In the genomic region with DNA sequence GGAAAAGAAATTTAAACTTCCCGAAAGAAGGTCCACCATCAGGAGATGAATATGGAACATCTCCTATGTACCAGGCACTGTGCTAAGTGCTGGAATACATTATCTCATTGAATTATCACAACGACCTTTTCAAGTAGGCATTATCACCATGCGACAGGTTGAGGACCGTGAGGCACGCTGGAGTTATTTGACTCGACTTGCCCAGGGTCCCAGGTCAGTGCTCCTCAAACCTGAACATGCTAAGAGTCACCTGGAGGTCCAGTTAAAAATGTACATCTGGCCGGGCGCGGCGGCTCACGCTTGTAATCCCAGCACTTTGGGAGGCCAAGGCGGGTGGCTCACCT, we compare ENCODE assay signal across 9 cellular contexts. TPM values are rescaled to one million over a fixed set of nuclear protein-coding genes. Genes with fewer than 3 reads are reported as not detected.
DNase-seq lines count a peak whose midpoint lies in the region; ATAC-seq and TF ChIP-seq lines count a peak whose summit lies in the region.
"Had no signal": no experiment of that assay in that cellular context is flagged by ENCODE, and none has a peak within 500 bp of the region (broad histone marks: within the 10 kb centered on the region; RNA-seq: fewer than 3 reads in every experiment).

No MANE protein-coding gene starts in this region.

- peak overlapping the region; percentile 72 for H3K4me3 Mint-ChIP-seq in activated naive CD8-positive, alpha-beta T cell treated with anti-CD3 and anti-CD28 coated beads for 36 hours

- H4K20me1 ChIP-seq in BLaER1 treated with 17β-estradiol and CSF1 and Interleukin-3, amounts not matched to agents 10 nM and 100 nM: no peaks in the 10 kb centered on the region

- H3K27me3 Mint-ChIP-seq in activated naive CD8-positive, alpha-beta T cell treated with anti-CD3 and anti-CD28 coated beads for 36 hours: no peaks in the 10 kb centered on the region

- ATAC-seq in HG03439 (IDR thresholded peaks at IDR 0.05; ENCODE audit: unreplicated experiment): no peak

- H3K27ac Mint-ChIP-seq in activated naive CD8-positive, alpha-beta T cell treated with anti-CD3 and anti-CD28 coated beads for 36 hours: peak overlapping the region; percentile 85

- peak overlapping the region; percentile 66 to 87 (median 83) for H3K4me2 ChIP-seq in BLaER1 treated with 17β-estradiol and CSF1 and Interleukin-3, amounts not matched to agents 10 nM and 100 nM

- POLR2A ChIA-PET in HEK293 (lab: Yijun Ruan, JAX): interaction anchor here (1.1 kb wide), 1 partner anchor 56 kb away, joined by 3 read pairs; a partner anchor contains a TSS

- peaks cover 11% of the 10 kb centered on the region for H3K4me1 Mint-ChIP-seq in activated naive CD8-positive, alpha-beta T cell treated with anti-CD3 and anti-CD28 coated beads for 36 hours

- H3K4me1 ChIP-seq in BLaER1 treated with 17β-estradiol and CSF1 and Interleukin-3, amounts not matched to agents 10 nM and 100 nM: peaks cover 21 to 52% (median 39%) of the 10 kb centered on the region in 10 experiments
- H3K4me1 ChIP-seq in HEK293 (ENCODE audit: control insufficient read depth, insufficient read depth, low read length) (no peaks in the 10 kb centered on the region), muscle layer of duodenum (ENCODE audit: control insufficient read depth in 1 of 2, insufficient read depth in 2 of 2, low read length in 2 of 2) (peaks cover 0 to 8% of the 10 kb centered on the region in 2 donors)

- H3K27ac ChIP-seq in BLaER1 treated with 17β-estradiol and CSF1 and Interleukin-3, amounts not matched to agents 10 nM and 100 nM: peak overlapping the region in 9 of 11 experiments; percentile 84 to 92 (median 89); a peak in 18 of 22 replicates
- no peak overlapping the region for H3K27ac ChIP-seq in HEK293 (ENCODE audit: extremely low read depth, low read depth, low read length)
- no peak overlapping the region for H3K27ac ChIP-seq in muscle layer of duodenum (ENCODE audit: low read length)

- peaks cover 0 to 83% (median 77%) of the 10 kb centered on the region in 11 experiments; a peak in 17 of 22 replicates for H3K36me3 ChIP-seq in BLaER1 treated with 17β-estradiol and CSF1 and Interleukin-3, amounts not matched to agents 10 nM and 100 nM
- H3K36me3 ChIP-seq in HEK293 (ENCODE audit: control insufficient read depth in 2 of 2, insufficient read depth in 1 of 2, low read length in 2 of 2) (no peaks in the 10 kb centered on the region), muscle layer of duodenum (ENCODE audit: control insufficient read depth in 1 of 2, insufficient read depth in 2 of 2, low read length in 2 of 2) (no peaks in the 10 kb centered on the region)

- H3K9me3 Mint-ChIP-seq in activated naive CD8-positive, alpha-beta T cell treated with anti-CD3 and anti-CD28 coated beads for 36 hours: no peaks in the 10 kb centered on the region

- H3K27me3 ChIP-seq in BLaER1 treated with 17β-estradiol and CSF1 and Interleukin-3, amounts not matched to agents 10 nM and 100 nM: no peaks in the 10 kb centered on the region
- H3K27me3 ChIP-seq in muscle layer of duodenum (ENCODE audit: low read depth, low read length): no peaks in the 10 kb centered on the region

- H3K36me3 Mint-ChIP-seq in activated naive CD8-positive, alpha-beta T cell treated with anti-CD3 and anti-CD28 coated beads for 36 hours: no peaks in the 10 kb centered on the region

- no peak for DNase-seq in activated naive CD8-positive, alpha-beta T cell treated with anti-CD3 and anti-CD28 coated beads for 36 hours
- no peak for DNase-seq in NCI-H82 treated with DMSO at 0.1 percent for 48 hours (lab: John Stamatoyannopoulos, UW; ENCODE audit: unreplicated experiment)
- DNase-seq in anterior cingulate cortex (lab: John Stamatoyannopoulos, UW): no peak
- no peak for DNase-seq in DMS79 (lab: John Stamatoyannopoulos, UW)

- H3K9ac ChIP-seq in BLaER1 treated with 17β-estradiol and CSF1 and Interleukin-3, amounts not matched to agents 10 nM and 100 nM: peak overlapping the region in 9 of 11 experiments; percentile 71 to 84 (median 81); a peak in 17 of 22 replicates

- TF ChIP-seq CTCF in HEK293 (tag by site-specific recombination; IDR thresholded peaks at IDR 0.05): no peak

- peak overlapping the region in 7 of 10 experiments; percentile 45 to 69 (median 57); a peak in 12 of 20 replicates for H3K4me3 ChIP-seq in BLaER1 treated with 17β-estradiol and CSF1 and Interleukin-3, amounts not matched to agents 10 nM and 100 nM
- H3K4me3 ChIP-seq in HEK293 (ENCODE audit: low read depth, low read length): no peak overlapping the region
- H3K4me3 ChIP-seq in muscle layer of duodenum (ENCODE audit: low read depth in 1 of 2, low read length in 2 of 2): peak overlapping the region; percentile 7 to 63

- CTCF ChIA-PET in HEK293 (lab: Yijun Ruan, JAX): interaction anchor here (0.7 to 4.5 kb wide), 23 partner anchors 9 to 683 kb away, joined by 3 to 38 read pairs (median 6); a partner anchor contains a TSS

- H3K9me3 ChIP-seq in BLaER1 treated with 17β-estradiol and CSF1 and Interleukin-3, amounts not matched to agents 10 nM and 100 nM (replicated peaks in 1 of 11): no peaks in the 10 kb centered on the region
- no peaks in the 10 kb centered on the region for H3K9me3 ChIP-seq in HEK293 (ENCODE audit: control insufficient read depth, insufficient read depth, low read depth, low read length)
- H3K9me3 ChIP-seq in muscle layer of duodenum (ENCODE audit: control insufficient read depth in 1 of 2, low read length in 2 of 2): no peaks in the 10 kb centered on the region

TF ChIP-seq in HEK293, 187 proteins besides CTCF, POLR2A, EP300 and RAD21:
- TF ChIP-seq GFI1B (tag by site-specific recombination; IDR thresholded peaks at IDR 0.05) (no peak), ZNF747 (tag by site-specific recombination; IDR thresholded peaks at IDR 0.05) (no peak), SCRT2 (tag by site-specific recombination; IDR thresholded peaks at IDR 0.05) (peak; percentile 97), ZNF658 (tag by site-specific recombination; IDR thresholded peaks at IDR 0.05) (no peak), ZSCAN16 (tag by site-specific recombination; IDR thresholded peaks at IDR 0.05) (no peak), SCRT1 (tag by site-specific recombination; IDR thresholded peaks at IDR 0.05; ENCODE audit: borderline replicate concordance) (peak; percentile 89), ZNF140 (tag by site-specific recombination; IDR thresholded peaks at IDR 0.05) (no peak), SALL2 (tag by site-specific recombination; IDR thresholded peaks at IDR 0.05; ENCODE audit: borderline replicate concordance) (no peak), OVOL3 (tag by site-specific recombination; IDR thresholded peaks at IDR 0.05) (no peak), ZNF48 (tag by site-specific recombination; IDR thresholded peaks at IDR 0.05) (no peak)
- TF ChIP-seq, protein P1, sequence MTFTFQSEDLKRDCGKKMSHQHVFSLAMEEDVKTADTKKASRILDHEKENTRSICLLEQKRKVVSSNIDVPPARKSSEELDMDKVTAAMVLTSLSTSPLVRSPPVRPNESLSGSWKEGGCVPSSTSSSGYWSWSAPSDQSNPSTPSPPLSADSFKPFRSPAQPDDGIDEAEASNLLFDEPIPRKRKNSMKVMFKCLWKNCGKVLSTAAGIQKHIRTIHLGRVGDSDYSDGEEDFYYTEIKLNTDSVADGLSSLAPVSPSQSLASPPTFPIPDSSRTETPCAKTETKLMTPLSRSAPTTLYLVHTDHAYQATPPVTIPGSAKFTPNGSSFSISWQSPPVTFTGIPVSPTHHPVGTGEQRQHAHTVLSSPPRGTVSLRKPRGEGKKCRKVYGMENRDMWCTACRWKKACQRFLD (tag by site-specific recombination; IDR thresholded peaks at IDR 0.05): no peak
TF ChIP-seq in HEK293: peak in this region for 2.

RNA-seq across cellular contexts. Expression of a gene that starts 15.9 kb away (rescaled TPM):
- 10 to 100 TPM; 10.2 to 11.0 TPM for total RNA-seq in activated naive CD8-positive, alpha-beta T cell treated with anti-CD3 and anti-CD28 coated beads for 36 hours

RNA-seq across cellular contexts. Expression of a gene that starts 28.5 kb away (rescaled TPM):
- under 1 TPM; 0.08 to 0.16 TPM for total RNA-seq in activated naive CD8-positive, alpha-beta T cell treated with anti-CD3 and anti-CD28 coated beads for 36 hours

RNA-seq across cellular contexts. Expression of a gene that starts 39.1 kb away (rescaled TPM):
- total RNA-seq in activated naive CD8-positive, alpha-beta T cell treated with anti-CD3 and anti-CD28 coated beads for 36 hours: 10 to 100 TPM; 71.9 to 72.1 TPM

RNA-seq across cellular contexts. Expression of a gene that starts 42.0 kb away (rescaled TPM):
- not detected for total RNA-seq in activated naive CD8-positive, alpha-beta T cell treated with anti-CD3 and anti-CD28 coated beads for 36 hours
- total RNA-seq: cerebellum had no signal

RNA-seq across cellular contexts. Expression of a gene that starts 56.0 kb away (rescaled TPM):
- 10 to 100 TPM; 15.5 to 16.8 TPM for total RNA-seq in activated naive CD8-positive, alpha-beta T cell treated with anti-CD3 and anti-CD28 coated beads for 36 hours

Comparison
In these comparisons a context has a peak if more than half of its experiments do, and no peak if none do; other contexts are left out.
1. H3K27ac ChIP-seq: peak in BLaER1 treated with 17β-estradiol and CSF1 and Interleukin-3, amounts not matched to agents 10 nM and 100 nM (9 of 11); none in HEK293 (single experiment) and muscle layer of duodenum (single experiment).